Comparison of ENCODE assay signal across 8 cellular contexts in genomic region chr4:153345011-153345981, GRCh38. TPM values are rescaled to one million over a fixed set of nuclear protein-coding genes. Genes with fewer than 3 reads are reported as not detected.
A peak's percentile ranks its signal among the peaks of the same experiment; 100 is the strongest.
DNase-seq lines count a peak whose midpoint lies in the region; ATAC-seq and TF ChIP-seq lines count a peak whose summit lies in the region.

No MANE protein-coding gene starts in this region.

- ATAC-seq in HG02763 (IDR thresholded peaks at IDR 0.05; ENCODE audit: unreplicated experiment), result peak; percentile 17

- no peaks in the 10 kb centered on the region for H3K27me3 Mint-ChIP-seq in chondrocyte (ENCODE audit: low read depth)

- peaks cover 6% of the 10 kb centered on the region for H3K36me3 ChIP-seq in WERI-Rb-1
- H3K36me3 ChIP-seq in liver (ENCODE audit: control insufficient read depth in 4 of 4, insufficient read depth in 3 of 4, low read depth in 1 of 4, low read length in 3 of 4), result no peaks in the 10 kb centered on the region

- WGBS in liver, result 1% methylated on average over 44 of the region's 44 CpGs

- peak overlapping the region; percentile 65 for H3K27ac Mint-ChIP-seq in chondrocyte (ENCODE audit: unreplicated experiment)

- TF ChIP-seq RAD21 in liver (IDR thresholded peaks at IDR 0.05), result peak; percentile 48 to 63

- H3K9me3 ChIP-seq in WERI-Rb-1 (ENCODE audit: severe bottlenecking), result no peaks in the 10 kb centered on the region
- no peaks in the 10 kb centered on the region for H3K9me3 ChIP-seq in liver (ENCODE audit: control insufficient read depth in 4 of 4, low read length in 3 of 4)

- peaks cover 20% of the 10 kb centered on the region for H3K4me1 Mint-ChIP-seq in chondrocyte (ENCODE audit: low read depth)

- H3K4me3 Mint-ChIP-seq in chondrocyte (ENCODE audit: unreplicated experiment), result peak overlapping the region; percentile 79

- H3K4me1 ChIP-seq in liver (ENCODE audit: control insufficient read depth in 4 of 4, insufficient read depth in 4 of 4, low read length in 3 of 4), result peaks cover 1 to 21% (median 12%) of the 10 kb centered on the region in 4 donors

- DNase-seq in NCI-H187 (lab: John Stamatoyannopoulos, UW), result peak; percentile 2 to 24
- no peak for DNase-seq in NCI-H187 treated with DMSO at 0.1 percent for 48 hours (lab: John Stamatoyannopoulos, UW)
- peak; percentile 48 to 88 (median 86) for DNase-seq in NCI-H1417 (lab: John Stamatoyannopoulos, UW)
- peak; percentile 54 for DNase-seq in WERI-Rb-1
- DNase-seq in chondrocyte (ENCODE audit: low spot score), result no peak
- peak; percentile 17 to 44 (median 40) for DNase-seq in stimulated activated CD4-positive, alpha-beta T cell treated with anti-CD3 and anti-CD28 coated beads, TNF-alpha, amount 100 ng/mL, for 4 hours (ENCODE audit: low read depth in 3 of 3)

- H3K27me3 ChIP-seq in WERI-Rb-1 (ENCODE audit: insufficient read depth, low read depth, severe bottlenecking), result no peaks in the 10 kb centered on the region
- no peaks in the 10 kb centered on the region for H3K27me3 ChIP-seq in liver (ENCODE audit: control insufficient read depth in 4 of 4, insufficient read depth in 4 of 4, low read length in 3 of 4)

- no peaks in the 10 kb centered on the region for H3K36me3 Mint-ChIP-seq in chondrocyte (ENCODE audit: low read depth)

- H3K4me3 ChIP-seq in WERI-Rb-1 (ENCODE audit: low read depth, low read length), result peak overlapping the region; percentile 86
- H3K4me3 ChIP-seq in liver (ENCODE audit: low read depth in 1 of 3, low read length in 3 of 3), result peak overlapping the region; percentile 80 to 90 (median 85)

- TF ChIP-seq CTCF in WERI-Rb-1 (IDR thresholded peaks at IDR 0.05; ENCODE audit: low read depth, low read length) (no peak), chondrocyte (IDR thresholded peaks at IDR 0.05) (peak; percentile 13), liver (IDR thresholded peaks at IDR 0.05; ENCODE audit: low read depth, low read length, missing input control) (no peak)

- peak overlapping the region; percentile 52 to 60 for H3K9ac ChIP-seq in liver (ENCODE audit: low read depth in 1 of 2, low read length in 2 of 2)

- no peaks in the 10 kb centered on the region for H3K9me3 Mint-ChIP-seq in chondrocyte (ENCODE audit: low read depth)

- H3K27ac ChIP-seq in WERI-Rb-1 (peak overlapping the region; percentile 91), liver (ENCODE audit: low read depth in 1 of 2, low read length in 2 of 2) (peak overlapping the region; percentile 21 to 63)

TF ChIP-seq in liver, 16 proteins besides CTCF, POLR2A, EP300 and RAD21:
- TF ChIP-seq FOXA1 (IDR thresholded peaks at IDR 0.05) (no peak), REST (IDR thresholded peaks at IDR 0.05) (peak; percentile 45), YY1 (IDR thresholded peaks at IDR 0.05) (peak; percentile 27), RXRA (IDR thresholded peaks at IDR 0.05) (peak; percentile 12 to 32), HNF4G (IDR thresholded peaks at IDR 0.05) (no peak), HNF4A (conservative IDR thresholded peaks at IDR 0.05) (peak; percentile 28 to 32), MAX (IDR thresholded peaks at IDR 0.05) (no peak), EGR1 (IDR thresholded peaks at IDR 0.05; ENCODE audit: low read depth in 2 of 2) (no peak), JUND (IDR thresholded peaks at IDR 0.05) (no peak)
TF ChIP-seq in liver: peak in this region for 4.

RNA-seq across cellular contexts. Expression of gene MND1, which starts 0.8 kb away (rescaled TPM):
- 0.90 to 3.5 TPM (median 2.2 TPM) in 3 replicates for total RNA-seq in chondrocyte
- total RNA-seq in liver, result 1 to 10 TPM in 1 of 2 donors, under 1 TPM in 1; 0.17 to 2.5 TPM
- under 1 TPM; 0.42 to 0.43 TPM for polyA plus RNA-seq in liver

Comparison
In these comparisons a context has a peak if more than half of its experiments do, and no peak if none do; other contexts are left out.
1. DNase-seq: peak in NCI-H187 (2 of 2), NCI-H1417 (3 of 3), WERI-Rb-1 (single experiment) and stimulated activated CD4-positive, alpha-beta T cell treated with anti-CD3 and anti-CD28 coated beads, TNF-alpha, amount 100 ng/mL, for 4 hours (3 of 3); none in NCI-H187 treated with DMSO at 0.1 percent for 48 hours (single experiment) and chondrocyte (single experiment).